ENCODE assay signal across 13 cellular contexts in the genomic region with DNA sequence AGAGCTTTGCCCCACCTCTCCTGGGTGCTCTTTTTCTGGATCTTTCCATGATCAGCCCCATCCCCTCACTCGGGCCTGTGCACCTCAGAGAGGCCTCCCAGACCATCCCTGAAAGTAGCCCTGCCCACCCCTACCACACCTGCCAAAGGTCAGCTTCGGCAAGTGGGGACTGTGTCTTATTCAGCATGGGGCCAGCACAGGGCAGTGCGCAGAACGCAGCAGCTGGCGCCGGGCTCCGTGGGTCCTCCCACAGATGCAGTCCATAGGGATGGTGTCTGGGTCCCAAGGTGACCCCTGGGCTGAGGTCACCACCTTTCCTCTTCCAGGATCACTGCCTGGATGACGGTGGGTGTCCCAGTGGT.
"Had no signal": no experiment of that assay in that cellular context is flagged by ENCODE, and none has a peak within 500 bp of the region (broad histone marks: within the 10 kb centered on the region; RNA-seq: fewer than 3 reads in every experiment).

No MANE protein-coding gene starts in this region.

- H3K27me3 ChIP-seq: colonic mucosa had no signal

- FAIRE-seq: astrocyte, frontal cortex had no signal

- H3K27ac ChIP-seq: colonic mucosa, esophagus muscularis mucosa had no signal

- ATAC-seq: activated T-cell treated with anti-CD3 and anti-CD28 coated beads, Interleukin-2, amount 50 U/mL, for 4 hours had no signal

- H3K4me3 ChIP-seq: colonic mucosa, esophagus muscularis mucosa had no signal

- DNase-seq: activated CD4-positive, alpha-beta T cell treated with anti-CD3 and anti-CD28 coated beads for 1 hour; activated CD8-positive, alpha-beta memory T cell treated with anti-CD3 and anti-CD28 coated beads, Interleukin-2, amount 50 U/mL, for 48 hours; activated naive CD4-positive, alpha-beta T cell; activated T-cell treated with anti-CD3 and anti-CD28 coated beads, Interleukin-2, amount 50 U/mL, for 4 hours; colonic mucosa; glutamatergic neuron; naive thymus-derived CD4-positive, alpha-beta T cell; stimulated activated CD4-positive, alpha-beta T cell treated with anti-CD3 and anti-CD28 coated beads, Interleukin-4, amount 100 ng/mL, for 24 hours; stimulated activated naive CD4-positive, alpha-beta T cell treated with Interleukin-2 at 50 U/mL for 16 hours; T-helper 9 cell had no signal

- H3K36me3 ChIP-seq: colonic mucosa, esophagus muscularis mucosa had no signal

- H3K9me3 ChIP-seq: colonic mucosa, esophagus muscularis mucosa had no signal
